In the genomic region with DNA sequence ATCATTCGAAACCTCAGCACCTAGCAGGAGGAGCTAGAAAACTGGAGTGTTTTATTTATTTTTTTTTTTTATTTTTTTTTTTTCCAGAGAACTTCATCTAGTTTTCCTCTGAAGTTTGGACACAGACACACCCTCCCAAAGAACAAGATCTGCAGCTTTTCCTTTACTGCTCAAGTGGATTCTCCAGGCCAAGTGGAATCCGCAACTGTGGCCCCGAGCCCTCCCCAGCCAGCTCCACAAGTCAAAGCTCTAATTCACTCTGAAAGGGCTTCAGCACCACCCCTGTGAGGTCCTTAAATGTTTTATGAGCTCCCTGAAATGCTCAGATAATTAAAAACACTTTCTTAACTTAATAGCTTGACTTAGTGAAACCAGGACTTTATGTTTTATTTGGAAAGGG, we compare ENCODE assay signal across 27 cellular contexts.
"Had no signal": no experiment of that assay in that cellular context is flagged by ENCODE, and none has a peak within 500 bp of the region (broad histone marks: within the 10 kb centered on the region; RNA-seq: fewer than 3 reads in every experiment).

No MANE protein-coding gene starts in this region.

- H3K4me1 Mint-ChIP-seq: naive thymus-derived CD4-positive, alpha-beta T cell; natural killer cell; nephron; neural progenitor cell; stimulated activated effector memory CD8-positive, alpha-beta T cell treated with anti-CD3 and anti-CD28 coated beads, Interleukin-12 subunit alpha, Interleukin-12 subunit beta, amount 100 ng/mL, for 72 hours; stimulated activated naive CD8-positive, alpha-beta T cell treated with anti-CD3 and anti-CD28 coated beads, Interleukin-15, amount 100 ng/mL, for 72 hours had no signal

- H3K4me3 Mint-ChIP-seq: naive thymus-derived CD4-positive, alpha-beta T cell; natural killer cell; nephron; neural progenitor cell; stimulated activated effector memory CD8-positive, alpha-beta T cell treated with anti-CD3 and anti-CD28 coated beads, Interleukin-12 subunit alpha, Interleukin-12 subunit beta, amount 100 ng/mL, for 72 hours; stimulated activated naive CD8-positive, alpha-beta T cell treated with anti-CD3 and anti-CD28 coated beads, Interleukin-15, amount 100 ng/mL, for 72 hours; type B pancreatic cell had no signal

- H2AFZ ChIP-seq: neural progenitor cell had no signal

- ATAC-seq: naive thymus-derived CD4-positive, alpha-beta T cell; natural killer cell; pancreas; psoas muscle; right cardiac atrium; right lobe of liver; stimulated activated effector memory CD8-positive, alpha-beta T cell treated with anti-CD3 and anti-CD28 coated beads, Interleukin-12 subunit alpha, Interleukin-12 subunit beta, amount 100 ng/mL, for 72 hours; stimulated activated naive CD8-positive, alpha-beta T cell treated with anti-CD3 and anti-CD28 coated beads, Interleukin-15, amount 100 ng/mL, for 72 hours; stimulated activated naive CD8-positive, alpha-beta T cell treated with anti-CD3 and anti-CD28 coated beads, Interleukin-15, Interleukin-2, amounts not matched to agents 100 U/mL and 50 U/mL, for 24 hours; upper lobe of right lung had no signal

- H3K9me3 Mint-ChIP-seq: nephron; neural progenitor cell; stimulated activated effector memory CD8-positive, alpha-beta T cell treated with anti-CD3 and anti-CD28 coated beads, Interleukin-12 subunit alpha, Interleukin-12 subunit beta, amount 100 ng/mL, for 72 hours; type B pancreatic cell had no signal

- DNase-seq: naive thymus-derived CD4-positive, alpha-beta T cell; natural killer cell; occipital lobe; pancreas; psoas muscle; right cardiac atrium; right lobe of liver; sigmoid colon; small intestine; stimulated activated CD4-positive, alpha-beta T cell treated with anti-CD3 and anti-CD28 coated beads, Interleukin-15, amount 100 ng/mL, for 24 hours; stimulated activated CD4-positive, alpha-beta T cell treated with anti-CD3 and anti-CD28 coated beads, Interleukin-2, amount 100 ng/mL, for 24 hours; stimulated activated CD4-positive, alpha-beta T cell treated with anti-CD3 and anti-CD28 coated beads, Interleukin-2, amount 100 ng/mL, for 48 hours; stimulated activated CD4-positive, alpha-beta T cell treated with anti-CD3 and anti-CD28 coated beads, Interleukin-4, amount 100 ng/mL, for 24 hours; stimulated activated naive CD4-positive, alpha-beta T cell; stimulated activated naive CD8-positive, alpha-beta T cell treated with anti-CD3 and anti-CD28 coated beads, Interleukin-15, amount 100 ng/mL, for 72 hours; stimulated activated naive CD8-positive, alpha-beta T cell treated with anti-CD3 and anti-CD28 coated beads, Interleukin-15, Interleukin-2, amounts not matched to agents 100 U/mL and 50 U/mL, for 24 hours; testis; tibial artery; transverse colon; upper lobe of right lung; uterus had no signal

- H3K9me3 ChIP-seq: pancreas, psoas muscle, right lobe of liver, sigmoid colon, suprapubic skin, testis, tibial artery, transverse colon, upper lobe of right lung, uterus had no signal

- H3K36me3 Mint-ChIP-seq: naive thymus-derived CD4-positive, alpha-beta T cell; natural killer cell; neural progenitor cell; stimulated activated effector memory CD8-positive, alpha-beta T cell treated with anti-CD3 and anti-CD28 coated beads, Interleukin-12 subunit alpha, Interleukin-12 subunit beta, amount 100 ng/mL, for 72 hours; type B pancreatic cell had no signal

- H3K4me1 ChIP-seq: neural progenitor cell, pancreas, psoas muscle, right lobe of liver, sigmoid colon, testis, tibial artery, transverse colon, upper lobe of right lung, uterus had no signal

- H3K27ac ChIP-seq: neural progenitor cell, pancreas, psoas muscle, right lobe of liver, sigmoid colon, suprapubic skin, testis, tibial artery, transverse colon, upper lobe of right lung, uterus had no signal

- H3K4me2 ChIP-seq: neural progenitor cell had no signal

- H3K27me3 ChIP-seq: neural progenitor cell, pancreas, right lobe of liver, sigmoid colon, suprapubic skin, testis, transverse colon, upper lobe of right lung, uterus had no signal

- H3K27ac Mint-ChIP-seq: naive thymus-derived CD4-positive, alpha-beta T cell; natural killer cell; neural progenitor cell; progenitor cell of endocrine pancreas; stimulated activated effector memory CD8-positive, alpha-beta T cell treated with anti-CD3 and anti-CD28 coated beads, Interleukin-12 subunit alpha, Interleukin-12 subunit beta, amount 100 ng/mL, for 72 hours; stimulated activated naive CD8-positive, alpha-beta T cell treated with anti-CD3 and anti-CD28 coated beads, Interleukin-15, amount 100 ng/mL, for 72 hours; type B pancreatic cell had no signal

- H3K9ac ChIP-seq: neural progenitor cell had no signal

- H3K4me3 ChIP-seq: neural progenitor cell, pancreas, psoas muscle, right lobe of liver, sigmoid colon, suprapubic skin, testis, tibial artery, transverse colon, upper lobe of right lung, uterus had no signal

- H3K36me3 ChIP-seq: neural progenitor cell, pancreas, right lobe of liver, sigmoid colon, suprapubic skin, tibial artery, transverse colon, upper lobe of right lung, uterus had no signal
